Comparison of ENCODE assay signal across 14 cellular contexts in the genomic region with DNA sequence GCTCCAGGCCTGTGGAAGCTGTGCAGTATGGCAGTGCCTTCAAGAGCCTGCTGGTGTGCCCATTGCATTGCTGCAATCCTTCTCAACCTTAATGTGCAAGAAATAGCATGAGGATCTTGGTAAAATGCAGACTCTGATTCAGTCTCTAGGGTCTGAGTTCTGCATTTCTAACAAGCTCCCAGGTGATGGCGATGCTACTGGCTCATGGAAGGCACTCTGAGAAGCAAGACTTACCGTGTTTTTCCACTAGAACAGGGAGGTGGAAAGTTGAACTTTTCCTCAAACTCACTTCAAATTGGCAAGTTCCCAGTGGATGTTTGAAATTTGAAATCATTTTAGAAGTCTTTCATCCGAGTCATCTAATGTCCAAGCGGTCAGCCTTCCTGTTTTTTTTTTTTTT. TPM values are rescaled to one million over a fixed set of nuclear protein-coding genes. Genes with fewer than 3 reads are reported as not detected.
DNase-seq lines count a peak whose midpoint lies in the region; ATAC-seq, FAIRE-seq and TF ChIP-seq lines count a peak whose summit lies in the region.
"Had no signal": no experiment of that assay in that cellular context is flagged by ENCODE, and none has a peak within 500 bp of the region (broad histone marks: within the 10 kb centered on the region; RNA-seq: fewer than 3 reads in every experiment).

No MANE protein-coding gene starts in this region.

- peaks cover 2% of the 10 kb centered on the region for H3K27me3 Mint-ChIP-seq in astrocyte (ENCODE audit: low read depth, unreplicated experiment)

- H3K79me2 ChIP-seq in Loucy (ENCODE audit: insufficient read depth, low read length) (no peaks in the 10 kb centered on the region), astrocyte (ENCODE audit: insufficient read depth, low read length) (no peaks in the 10 kb centered on the region)

- FAIRE-seq in astrocyte (lab: Jason Lieb, UNC): no peak
- FAIRE-seq: GM12891 had no signal

- intact Hi-C loops in aorta (cut with DNase I): loop anchor here in 1 of 2 donors (5.0 kb wide), 1 partner anchor 697 kb away; no protein-coding TSS in a partner anchor

- H3K27ac ChIP-seq in astrocyte (ENCODE audit: low read depth, low read length): no peak overlapping the region
- no peak overlapping the region for H3K27ac ChIP-seq in aorta (ENCODE audit: low read depth in 1 of 2, low read length in 2 of 2)

- DNase-seq in astrocyte (ENCODE audit: low read depth) (peak; percentile 44), kidney tubule cell (ENCODE audit: low spot score) (peak; percentile 4), SIG-M5 (lab: John Stamatoyannopoulos, UW) (no peak), aorta (no peak)
- no peak for DNase-seq in activated CD8-positive, alpha-beta memory T cell treated with anti-CD3 and anti-CD28 coated beads for 24 hours
- DNase-seq: Caco-2; head of caudate nucleus; stimulated activated CD4-positive, alpha-beta T cell treated with anti-CD3 and anti-CD28 coated beads, Interleukin-1b, Interleukin-23, amount 100 ng/mL, for 48 hours; stimulated activated naive CD4-positive, alpha-beta T cell treated with Interleukin-2 at 50 U/mL for 16 hours; T-helper 2 cell had no signal

- no peaks in the 10 kb centered on the region for H3K36me3 Mint-ChIP-seq in astrocyte (ENCODE audit: low read depth, unreplicated experiment)
- H3K36me3 Mint-ChIP-seq: activated naive CD8-positive, alpha-beta T cell had no signal

- H3K36me3 ChIP-seq in Loucy (ENCODE audit: insufficient read depth, low read length) (no peaks in the 10 kb centered on the region), astrocyte (ENCODE audit: insufficient read depth, low read length) (no peaks in the 10 kb centered on the region), aorta (ENCODE audit: control insufficient read depth in 1 of 2, insufficient read depth in 2 of 2, low read length in 1 of 2) (no peaks in the 10 kb centered on the region)

- peak; percentile 25 for TF ChIP-seq CTCF in GM12873 (IDR thresholded peaks at IDR 0.05; ENCODE audit: insufficient read depth, low read depth, low read length, missing control alignments)
- peak; percentile 55 for TF ChIP-seq CTCF in Loucy (conservative IDR thresholded peaks at IDR 0.05; ENCODE audit: low read length)
- peak; percentile 23 for TF ChIP-seq CTCF in astrocyte (IDR thresholded peaks at IDR 0.05; ENCODE audit: insufficient read depth, low read depth, low read length)

- H3K4me3 ChIP-seq in Loucy (ENCODE audit: low read length, poor library complexity, severe bottlenecking) (no peak overlapping the region), astrocyte (ENCODE audit: insufficient read depth, low read depth, low read length) (no peak overlapping the region), aorta (ENCODE audit: low read length in 2 of 2) (no peak overlapping the region)

- H3K9me3 Mint-ChIP-seq in astrocyte (ENCODE audit: unreplicated experiment): peaks cover 1% of the 10 kb centered on the region

- H3K9me2 ChIP-seq in Loucy (replicated peaks; ENCODE audit: low read depth, low read length): no peaks in the 10 kb centered on the region

- H3K27me3 ChIP-seq in Loucy (ENCODE audit: insufficient read depth, low read length, poor library complexity, severe bottlenecking) (no peaks in the 10 kb centered on the region), astrocyte (ENCODE audit: insufficient read depth, low read length) (no peaks in the 10 kb centered on the region), aorta (ENCODE audit: control insufficient read depth in 1 of 2, insufficient read depth in 2 of 2, low read length in 1 of 2) (no peaks in the 10 kb centered on the region)

- H3K9me3 ChIP-seq in Loucy (ENCODE audit: insufficient read depth, low read depth, low read length) (no peaks in the 10 kb centered on the region), astrocyte (ENCODE audit: insufficient read depth, low read depth, low read length) (no peaks in the 10 kb centered on the region), aorta (ENCODE audit: control insufficient read depth, low read length) (no peaks in the 10 kb centered on the region)
- H3K9me3 ChIP-seq: Caco-2 had no signal

- H3K4me1 ChIP-seq in Loucy (ENCODE audit: insufficient read depth, low read length, poor library complexity, severe bottlenecking): no peaks in the 10 kb centered on the region
- H3K4me1 ChIP-seq in astrocyte (ENCODE audit: insufficient read depth, low read length): peaks cover 5% of the 10 kb centered on the region
- H3K4me1 ChIP-seq in aorta (ENCODE audit: control insufficient read depth in 1 of 2, insufficient read depth in 2 of 2, low read length in 2 of 2): no peaks in the 10 kb centered on the region
- H3K4me1 ChIP-seq: Caco-2 had no signal

- no peak overlapping the region for H3K4me3 Mint-ChIP-seq in astrocyte (ENCODE audit: unreplicated experiment)
- H3K4me3 Mint-ChIP-seq: activated naive CD8-positive, alpha-beta T cell had no signal

- no peak overlapping the region for H3K27ac Mint-ChIP-seq in astrocyte (ENCODE audit: unreplicated experiment)
- H3K27ac Mint-ChIP-seq: activated naive CD8-positive, alpha-beta T cell had no signal

- H2AFZ ChIP-seq in Loucy (ENCODE audit: low read length) (no peak overlapping the region), astrocyte (ENCODE audit: low read depth, low read length) (no peak overlapping the region)

- no peak for ATAC-seq in aorta (ENCODE audit: low FRiP score)

- no peaks in the 10 kb centered on the region for H4K20me1 ChIP-seq in Loucy (ENCODE audit: insufficient read depth, low read length, poor library complexity, severe bottlenecking)
- no peaks in the 10 kb centered on the region for H4K20me1 ChIP-seq in astrocyte (ENCODE audit: insufficient read depth, low read length)

- 86 to 89% methylated on average over 4 of the region's 4 CpGs for WGBS in aorta, 2 donors

- H3K4me1 Mint-ChIP-seq in astrocyte (ENCODE audit: low read depth, unreplicated experiment): peaks cover 4% of the 10 kb centered on the region

- H3F3A ChIP-seq in Loucy (ENCODE audit: low read depth): no peaks in the 10 kb centered on the region

- H3K4me2 ChIP-seq in Loucy (ENCODE audit: low read depth, low read length, poor library complexity, severe bottlenecking): no peak overlapping the region
- H3K4me2 ChIP-seq in astrocyte (ENCODE audit: low read length): no peak overlapping the region

- no peak overlapping the region for H3K9ac ChIP-seq in Loucy (ENCODE audit: low read depth, low read length, poor library complexity, severe bottlenecking)
- no peak overlapping the region for H3K9ac ChIP-seq in astrocyte (ENCODE audit: low read length)

RNA-seq across cellular contexts. Expression of a gene that starts 55.5 kb away (rescaled TPM):
- total RNA-seq in astrocyte: 0.20 and 0.26 TPM in 2 replicates
- under 1 TPM; 0.36 to 0.55 TPM for total RNA-seq in aorta
- 1 to 10 TPM in 1 of 2 donors, under 1 TPM in 1; 0.61 to 3.1 TPM for polyA plus RNA-seq in aorta

Comparison
In these comparisons a context has a peak if more than half of its experiments do, and no peak if none do; other contexts are left out.
1. DNase-seq: peak in astrocyte (single experiment) and kidney tubule cell (single experiment); none in SIG-M5 (single experiment), aorta (0 of 2) and activated CD8-positive, alpha-beta memory T cell treated with anti-CD3 and anti-CD28 coated beads for 24 hours (single experiment).
2. Peak in every context shown above with its lines, with median percentiles within 50 percentile points of each other: CTCF ChIP-seq.